Comparison of ENCODE assay signal across 18 cellular contexts in the genomic region with DNA sequence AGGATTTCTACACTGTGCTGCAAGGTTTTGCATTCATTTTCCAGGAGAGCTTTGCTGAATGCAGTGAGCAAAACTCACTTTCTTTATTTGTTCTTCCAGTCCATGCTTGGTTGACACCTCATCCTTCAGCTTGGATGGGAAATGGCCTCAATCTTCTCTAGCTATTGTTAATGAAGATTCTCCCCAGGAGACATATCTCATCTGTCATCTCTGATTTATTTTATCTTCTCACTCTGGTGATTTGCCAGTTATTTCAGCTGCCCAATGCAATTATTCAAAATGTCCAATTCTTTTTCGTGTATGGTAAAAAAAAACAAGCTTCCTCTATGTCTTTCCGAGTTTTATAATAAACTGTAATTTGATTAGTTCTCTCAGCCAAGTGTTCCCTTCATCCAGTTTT.
A peak's percentile ranks its signal among the peaks of the same experiment; 100 is the strongest.
DNase-seq lines count a peak whose midpoint lies in the region; ATAC-seq lines count a peak whose summit lies in the region.
"Had no signal": no experiment of that assay in that cellular context is flagged by ENCODE, and none has a peak within 500 bp of the region (broad histone marks: within the 10 kb centered on the region; RNA-seq: fewer than 3 reads in every experiment).

No MANE protein-coding gene starts in this region.

- H3K36me3 ChIP-seq in aorta (ENCODE audit: control insufficient read depth in 1 of 2, insufficient read depth in 2 of 2, low read length in 1 of 2): no peaks in the 10 kb centered on the region
- H3K36me3 ChIP-seq: BE2C had no signal

- WGBS in aorta, 2 donors: 19 to 44% methylated on average over 2 of the region's 2 CpGs

- H3K27me3 ChIP-seq in aorta (ENCODE audit: control insufficient read depth in 1 of 2, insufficient read depth in 2 of 2, low read length in 1 of 2): no peaks in the 10 kb centered on the region

- POLR2A ChIA-PET in activated CD4-positive, alpha-beta memory T cell treated with anti-CD3 and anti-CD28 coated beads, Interleukin-2, amount 10 ng/mL, durations not matched to agents 7 days and 5 days (lab: Charles Lee): no interaction called here

- no peak overlapping the region for H3K27ac ChIP-seq in aorta (ENCODE audit: low read depth in 1 of 2, low read length in 2 of 2)

- H3K27ac Mint-ChIP-seq in dendritic cell treated with granulocyte-macrophage colony-stimulating factor and Interleukin-4, amounts not matched to agents 40 ng/mL and 50 ng/mL, for 4 days: peak overlapping the region; percentile 82
- no peak overlapping the region for H3K27ac Mint-ChIP-seq in activated CD4-positive, alpha-beta memory T cell treated with anti-CD3 and anti-CD28 coated beads, Interleukin-2, amount 10 ng/mL, durations not matched to agents 7 days and 5 days
- H3K27ac Mint-ChIP-seq: CD4-positive, CD25-positive, alpha-beta regulatory T cell; HFFc6 had no signal

- CTCF ChIA-PET in activated CD4-positive, alpha-beta memory T cell treated with anti-CD3 and anti-CD28 coated beads, Interleukin-2, amount 10 ng/mL, durations not matched to agents 7 days and 5 days (lab: Charles Lee): no interaction called here

- DNase-seq in Caki2 (ENCODE audit: low read depth) (peak; percentile 3), G401 (ENCODE audit: low spot score) (peak; percentile 89), NCI-H446 treated with DMSO at 0.1 percent for 48 hours (lab: John Stamatoyannopoulos, UW) (peak; percentile 70), NCI-H187 treated with DMSO at 0.1 percent for 48 hours (lab: John Stamatoyannopoulos, UW) (no peak), aorta (no peak)
- DNase-seq in activated CD4-positive, alpha-beta memory T cell treated with anti-CD3 and anti-CD28 coated beads, Interleukin-2, amount 10 ng/mL, durations not matched to agents 7 days and 5 days: no peak
- DNase-seq: ACHN; BE2C; CD4-positive, CD25-positive, alpha-beta regulatory T cell; CD8-positive, alpha-beta memory T cell; COR-L47; GDM1; GOT3; H7; HFFc6; IMR-90 had no signal

- H3K9me3 ChIP-seq in aorta (ENCODE audit: control insufficient read depth, low read length): no peaks in the 10 kb centered on the region
- H3K9me3 ChIP-seq: BE2C had no signal

- H3K36me3 Mint-ChIP-seq in dendritic cell treated with granulocyte-macrophage colony-stimulating factor and Interleukin-4, amounts not matched to agents 40 ng/mL and 50 ng/mL, for 4 days (ENCODE audit: low read depth): peaks cover 22% of the 10 kb centered on the region
- H3K36me3 Mint-ChIP-seq in activated CD4-positive, alpha-beta memory T cell treated with anti-CD3 and anti-CD28 coated beads, Interleukin-2, amount 10 ng/mL, durations not matched to agents 7 days and 5 days (ENCODE audit: low read depth): no peaks in the 10 kb centered on the region
- H3K36me3 Mint-ChIP-seq: CD4-positive, CD25-positive, alpha-beta regulatory T cell; CD8-positive, alpha-beta memory T cell had no signal

- no peak overlapping the region for H3K4me3 ChIP-seq in aorta (ENCODE audit: low read length in 2 of 2)

- H3K4me1 Mint-ChIP-seq in dendritic cell treated with granulocyte-macrophage colony-stimulating factor and Interleukin-4, amounts not matched to agents 40 ng/mL and 50 ng/mL, for 4 days (ENCODE audit: low read depth): peaks cover 44% of the 10 kb centered on the region
- H3K4me1 Mint-ChIP-seq in activated CD4-positive, alpha-beta memory T cell treated with anti-CD3 and anti-CD28 coated beads, Interleukin-2, amount 10 ng/mL, durations not matched to agents 7 days and 5 days: no peaks in the 10 kb centered on the region
- H3K4me1 Mint-ChIP-seq: CD4-positive, CD25-positive, alpha-beta regulatory T cell; CD8-positive, alpha-beta memory T cell had no signal

- in situ Hi-C loops in Caki2 (cut with HindIII; ENCODE audit: low pct_unique_long_range_greater_than_20kb, low sequenced_read_pairs): no loop called here
- in situ Hi-C loops in G401 (cut with HindIII; ENCODE audit: low sequenced_read_pairs): no loop called here

- ATAC-seq in aorta (ENCODE audit: low FRiP score): no peak
- ATAC-seq: HCT116 had no signal

- peaks cover 3% of the 10 kb centered on the region for H3K27me3 Mint-ChIP-seq in dendritic cell treated with granulocyte-macrophage colony-stimulating factor and Interleukin-4, amounts not matched to agents 40 ng/mL and 50 ng/mL, for 4 days
- H3K27me3 Mint-ChIP-seq in activated CD4-positive, alpha-beta memory T cell treated with anti-CD3 and anti-CD28 coated beads, Interleukin-2, amount 10 ng/mL, durations not matched to agents 7 days and 5 days: peaks cover 6% of the 10 kb centered on the region

- intact Hi-C loops in dendritic cell treated with granulocyte-macrophage colony-stimulating factor and Interleukin-4, amounts not matched to agents 40 ng/mL and 50 ng/mL, for 4 days (cut with micrococcal nuclease): loop anchor here (5.0 kb wide), 1 partner anchor 284 kb away; no protein-coding TSS in a partner anchor
- intact Hi-C loops in aorta (cut with DNase I): no loop called here

- peaks cover 22% of the 10 kb centered on the region for H3K9me3 Mint-ChIP-seq in dendritic cell treated with granulocyte-macrophage colony-stimulating factor and Interleukin-4, amounts not matched to agents 40 ng/mL and 50 ng/mL, for 4 days
- no peaks in the 10 kb centered on the region for H3K9me3 Mint-ChIP-seq in activated CD4-positive, alpha-beta memory T cell treated with anti-CD3 and anti-CD28 coated beads, Interleukin-2, amount 10 ng/mL, durations not matched to agents 7 days and 5 days
- H3K9me3 Mint-ChIP-seq: CD8-positive, alpha-beta memory T cell; HFFc6 had no signal

- H3K4me1 ChIP-seq in aorta (ENCODE audit: control insufficient read depth in 1 of 2, insufficient read depth in 2 of 2, low read length in 2 of 2): no peaks in the 10 kb centered on the region
- H3K4me1 ChIP-seq: BE2C had no signal

- H3K4me3 Mint-ChIP-seq in dendritic cell treated with granulocyte-macrophage colony-stimulating factor and Interleukin-4, amounts not matched to agents 40 ng/mL and 50 ng/mL, for 4 days: no peak overlapping the region
- H3K4me3 Mint-ChIP-seq in activated CD4-positive, alpha-beta memory T cell treated with anti-CD3 and anti-CD28 coated beads, Interleukin-2, amount 10 ng/mL, durations not matched to agents 7 days and 5 days: no peak overlapping the region
- H3K4me3 Mint-ChIP-seq: CD4-positive, CD25-positive, alpha-beta regulatory T cell; CD8-positive, alpha-beta memory T cell; HFFc6 had no signal

Comparison
In these comparisons a context has a peak if more than half of its experiments do, and no peak if none do; other contexts are left out.
1. DNase-seq: peak in Caki2 (single experiment), G401 (single experiment) and NCI-H446 treated with DMSO at 0.1 percent for 48 hours (single experiment); none in activated CD4-positive, alpha-beta memory T cell treated with anti-CD3 and anti-CD28 coated beads, Interleukin-2, amount 10 ng/mL, durations not matched to agents 7 days and 5 days (single experiment), NCI-H187 treated with DMSO at 0.1 percent for 48 hours (single experiment) and aorta (0 of 2).